ENCODE assay signal across 9 cellular contexts in the genomic region with DNA sequence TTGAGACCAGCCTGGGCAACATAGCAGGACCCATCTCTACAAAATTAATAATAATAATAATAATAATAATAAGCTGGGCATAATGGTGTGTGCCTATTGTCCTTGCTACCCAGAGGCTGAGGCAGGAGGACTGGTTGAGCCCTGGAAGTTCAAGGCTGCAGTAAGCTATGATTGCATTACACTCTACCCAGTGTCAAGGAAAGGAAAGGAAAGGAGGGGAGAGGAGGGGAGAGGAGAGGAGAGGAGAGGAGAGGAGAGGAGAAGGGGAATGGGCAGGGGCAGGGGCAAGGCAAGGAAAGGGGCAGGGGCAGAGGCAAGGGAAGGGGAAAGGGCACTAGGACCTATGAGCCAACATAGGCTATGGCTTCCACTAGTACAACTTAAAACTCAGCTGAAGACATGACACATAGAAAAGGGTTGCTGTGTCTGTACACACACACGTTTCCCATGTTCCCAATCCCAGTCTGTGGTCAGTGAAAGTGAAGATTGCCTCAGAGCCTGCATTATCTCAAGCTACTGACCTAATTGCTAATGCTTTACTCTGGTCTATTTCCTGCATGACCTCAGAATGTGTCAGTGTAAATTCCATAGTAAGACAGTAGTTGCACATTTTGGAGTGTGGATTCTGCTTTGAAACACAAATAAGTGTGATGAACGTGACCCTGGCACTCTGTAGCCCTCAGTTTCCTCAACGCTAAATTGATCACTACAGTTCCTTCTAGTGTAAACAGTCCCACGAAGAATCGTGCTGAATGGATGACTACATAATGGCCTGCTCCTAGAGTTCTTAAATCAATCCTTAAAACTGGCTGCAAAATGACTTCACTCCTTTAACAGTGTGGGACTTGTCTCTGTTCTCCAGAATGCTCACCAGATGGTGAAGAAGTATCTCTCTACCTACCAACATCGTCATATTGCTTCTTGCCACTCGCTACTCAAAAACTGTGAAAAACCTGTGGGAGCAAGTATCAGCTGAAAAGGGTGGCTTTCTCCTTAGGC.
DNase-seq lines count a peak whose midpoint lies in the region; ATAC-seq and TF ChIP-seq lines count a peak whose summit lies in the region.
"Had no signal": no experiment of that assay in that cellular context is flagged by ENCODE, and none has a peak within 500 bp of the region (broad histone marks: within the 10 kb centered on the region; RNA-seq: fewer than 3 reads in every experiment).

No MANE protein-coding gene starts in this region.

- H4K20me1 ChIP-seq in mammary epithelial cell (ENCODE audit: insufficient read depth, low read length) (no peaks in the 10 kb centered on the region), MM.1S (ENCODE audit: insufficient read depth, low read length) (no peaks in the 10 kb centered on the region)

- H3K79me2 ChIP-seq in mammary epithelial cell (ENCODE audit: insufficient read depth, low read length) (no peaks in the 10 kb centered on the region), MM.1S (ENCODE audit: low read length) (no peaks in the 10 kb centered on the region)

- ATAC-seq in activated T-cell treated with anti-CD3 and anti-CD28 coated beads, Interleukin-2, amount 50 U/mL, for 4 hours = no peak

- H3K27me3 ChIP-seq in mammary epithelial cell (ENCODE audit: insufficient read depth, low read length) (peaks cover 2% of the 10 kb centered on the region), kidney epithelial cell (ENCODE audit: control insufficient read depth, insufficient read depth, low read length) (no peaks in the 10 kb centered on the region), MM.1S (replicated peaks; ENCODE audit: insufficient read depth, low read length) (no peaks in the 10 kb centered on the region)

- peak; percentile 52 for DNase-seq in HPDE6-E6E7 (ENCODE audit: extremely low spot score)
- peak; percentile 97 for DNase-seq in mammary epithelial cell
- peak; percentile 96 for DNase-seq in kidney epithelial cell (ENCODE audit: low read depth)
- peak; percentile 30 for DNase-seq in superior temporal gyrus (ENCODE audit: extremely low spot score)
- DNase-seq in MM.1S = no peak
- no peak for DNase-seq in activated T-cell treated with anti-CD3 and anti-CD28 coated beads, Interleukin-2, amount 50 U/mL, for 4 hours
- no peak for DNase-seq in NCI-H69 (lab: John Stamatoyannopoulos, UW)
- DNase-seq in caudate nucleus (lab: John Stamatoyannopoulos, UW) = no peak
- DNase-seq: stimulated activated CD4-positive, alpha-beta T cell treated with anti-CD3 and anti-CD28 coated beads, Interleukin-2, amount 100 ng/mL, for 48 hours had no signal

- H3K9ac ChIP-seq in mammary epithelial cell (ENCODE audit: insufficient read depth, low read length) (no peak overlapping the region), MM.1S (ENCODE audit: low read length) (no peak overlapping the region)

- in situ Hi-C loops in mammary epithelial cell (cut with MboI; ENCODE audit: low sequenced_read_pairs in 2 of 2) = no loop called here

- dilution Hi-C loops in mammary epithelial cell (cut with HindIII; ENCODE audit: low sequenced_read_pairs) = no loop called here

- WGBS in mammary epithelial cell (ENCODE audit: low coverage, missing lambda C conversion rate) = 78% methylated on average over 7 of the region's 7 CpGs

- intact Hi-C loops in mammary epithelial cell (cut with micrococcal nuclease) = loop anchor here (1.0 kb wide), 1 partner anchor 42 kb away; no protein-coding TSS in a partner anchor

- H3K36me3 ChIP-seq in mammary epithelial cell (ENCODE audit: insufficient read depth, low read length) = no peaks in the 10 kb centered on the region
- H3K36me3 ChIP-seq in kidney epithelial cell (ENCODE audit: control insufficient read depth, insufficient read depth, low read length) = no peaks in the 10 kb centered on the region
- no peaks in the 10 kb centered on the region for H3K36me3 ChIP-seq in MM.1S (replicated peaks; ENCODE audit: insufficient read depth, low read length)

- no peak overlapping the region for H3K4me3 Mint-ChIP-seq in activated T-cell treated with anti-CD3 and anti-CD28 coated beads, Interleukin-2, amount 50 U/mL, for 4 hours

- no peaks in the 10 kb centered on the region for H3F3A ChIP-seq in MM.1S (ENCODE audit: insufficient read depth, low read length)

- no peaks in the 10 kb centered on the region for H3K9me3 ChIP-seq in mammary epithelial cell (replicated peaks; ENCODE audit: insufficient read depth, low read length)
- no peaks in the 10 kb centered on the region for H3K9me3 ChIP-seq in MM.1S (replicated peaks; ENCODE audit: insufficient read depth, low read length)

- H3K4me1 ChIP-seq in mammary epithelial cell (ENCODE audit: insufficient read depth, low read length) = peaks cover 11% of the 10 kb centered on the region
- H3K4me1 ChIP-seq in MM.1S (ENCODE audit: low read length) = no peaks in the 10 kb centered on the region

- TF ChIP-seq CTCF in mammary epithelial cell (conservative IDR thresholded peaks at IDR 0.05 in 1 of 2, IDR thresholded peaks at IDR 0.05 in 1 of 2; ENCODE audit: extremely low read depth in 1 of 2, insufficient read depth in 1 of 2, low read depth in 1 of 2, low read length in 2 of 2) = no peak
- TF ChIP-seq CTCF in kidney epithelial cell (IDR thresholded peaks at IDR 0.05; ENCODE audit: insufficient read depth, low read length, poor library complexity, severe bottlenecking) = no peak
- no peak for TF ChIP-seq CTCF in MM.1S (IDR thresholded peaks at IDR 0.05; ENCODE audit: low read length)

- H3K4me1 Mint-ChIP-seq in activated T-cell treated with anti-CD3 and anti-CD28 coated beads, Interleukin-2, amount 50 U/mL, for 4 hours (ENCODE audit: low read depth) = no peaks in the 10 kb centered on the region

- peak overlapping the region; percentile 7 for H3K4me2 ChIP-seq in mammary epithelial cell (ENCODE audit: insufficient read depth, low read depth, low read length)
- H3K4me2 ChIP-seq in MM.1S (ENCODE audit: low read depth, low read length) = no peak overlapping the region

- H3K36me3 Mint-ChIP-seq in activated T-cell treated with anti-CD3 and anti-CD28 coated beads, Interleukin-2, amount 50 U/mL, for 4 hours (ENCODE audit: insufficient read depth) = no peaks in the 10 kb centered on the region

- H3K27ac ChIP-seq in mammary epithelial cell (ENCODE audit: insufficient read depth, low read depth, low read length) (no peak overlapping the region), MM.1S (ENCODE audit: low read length) (no peak overlapping the region), caudate nucleus (ENCODE audit: low read depth, low read length) (no peak overlapping the region)

- H3K27me3 Mint-ChIP-seq in activated T-cell treated with anti-CD3 and anti-CD28 coated beads, Interleukin-2, amount 50 U/mL, for 4 hours (ENCODE audit: low read depth) = no peaks in the 10 kb centered on the region

- H3K9me3 Mint-ChIP-seq in activated T-cell treated with anti-CD3 and anti-CD28 coated beads, Interleukin-2, amount 50 U/mL, for 4 hours = no peaks in the 10 kb centered on the region

- CTCF ChIA-PET in mammary epithelial cell (lab: Charles Lee; ENCODE audit: low non-redundant PET) = no interaction called here

- H3K4me3 ChIP-seq in mammary epithelial cell (replicated peaks in 1 of 3; ENCODE audit: insufficient read depth in 1 of 3, low read depth in 2 of 3, low read length in 3 of 3) (no peak overlapping the region), kidney epithelial cell (ENCODE audit: low read depth, low read length) (no peak overlapping the region), MM.1S (ENCODE audit: low read length) (no peak overlapping the region)

- no peaks in the 10 kb centered on the region for H3K9me2 ChIP-seq in MM.1S (replicated peaks; ENCODE audit: insufficient read depth, low read length)

- BruUV-seq in mammary epithelial cell (replicated peaks; lab: Mats Ljungman, UMichigan) = no TSS peak

- H2AFZ ChIP-seq in mammary epithelial cell (ENCODE audit: low read depth, low read length) (no peak overlapping the region), MM.1S (ENCODE audit: low read length) (no peak overlapping the region)

Comparison
In these comparisons a context has a peak if more than half of its experiments do, and no peak if none do; other contexts are left out.
1. DNase-seq: peak in HPDE6-E6E7 (single experiment), mammary epithelial cell (single experiment), kidney epithelial cell (single experiment) and superior temporal gyrus (single experiment); none in MM.1S (single experiment), activated T-cell treated with anti-CD3 and anti-CD28 coated beads, Interleukin-2, amount 50 U/mL, for 4 hours (single experiment), NCI-H69 (single experiment) and caudate nucleus (0 of 61).